ENCODE assay signal across 18 cellular contexts in the genomic region with DNA sequence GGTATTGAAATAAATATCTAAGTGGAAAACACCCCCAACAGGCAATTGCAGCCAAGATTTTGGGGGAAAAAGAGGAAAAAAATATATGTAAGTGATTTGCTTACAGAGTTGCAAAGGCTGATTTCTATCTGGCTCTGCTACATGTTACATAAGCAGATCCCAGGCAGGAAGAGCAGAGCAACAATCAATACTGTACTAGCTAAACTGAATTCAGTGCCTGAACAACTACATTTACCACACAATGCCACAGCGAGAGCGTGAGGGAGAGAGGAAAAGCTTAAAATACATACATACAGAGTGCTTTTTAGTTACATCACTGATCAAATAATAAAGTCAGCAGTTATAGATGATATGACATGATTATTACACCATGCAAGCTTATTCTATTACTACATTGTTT.
"Had no signal": no experiment of that assay in that cellular context is flagged by ENCODE, and none has a peak within 500 bp of the region (broad histone marks: within the 10 kb centered on the region; RNA-seq: fewer than 3 reads in every experiment).

No MANE protein-coding gene starts in this region.

- FAIRE-seq: kidney had no signal

- H3K4me1 ChIP-seq: foreskin keratinocyte, left lung, parathyroid adenoma, spleen, upper lobe of right lung had no signal

- H3K36me3 ChIP-seq: cardiac muscle cell, left lung, spleen, upper lobe of right lung had no signal

- H3K4me3 ChIP-seq: cardiac muscle cell, left lung, spleen, upper lobe of right lung had no signal

- H3K9me3 ChIP-seq: left lung, spleen, upper lobe of right lung had no signal

- DNase-seq: activated B cell treated with CpG ODN at 0.5 μM for 24 hours; activated CD4-positive, alpha-beta memory T cell treated with anti-CD3 and anti-CD28 coated beads, Interleukin-2, amount 10 ng/mL, durations not matched to agents 7 days and 5 days; activated CD4-positive, alpha-beta T cell treated with anti-CD3 and anti-CD28 coated beads for 48 hours; activated CD8-positive, alpha-beta memory T cell treated with anti-CD3 and anti-CD28 coated beads, Interleukin-2, amount 10 ng/mL, durations not matched to agents 7 days and 5 days; activated naive CD4-positive, alpha-beta T cell treated with Interleukin-2 at 50 U/mL for 16 hours; activated naive CD8-positive, alpha-beta T cell treated with anti-CD3 and anti-CD28 coated beads, Interleukin-2, amount 10 ng/mL, durations not matched to agents 7 days and 5 days; foreskin keratinocyte; glutamatergic neuron; kidney; left lung; spleen; stimulated activated CD4-positive, alpha-beta T cell treated with anti-CD3 and anti-CD28 coated beads, Interleukin-4, amount 100 ng/mL, for 4 hours; upper lobe of right lung had no signal

- H3K27ac ChIP-seq: cardiac muscle cell, foreskin keratinocyte, left lung, parathyroid adenoma, spleen, upper lobe of right lung had no signal

- ATAC-seq: activated CD8-positive, alpha-beta memory T cell treated with anti-CD3 and anti-CD28 coated beads, Interleukin-2, amount 10 ng/mL, durations not matched to agents 7 days and 5 days; activated T-helper 17 cell treated with anti-CD3 and anti-CD28 coated beads, Interleukin-2, amount 50 U/mL, for 72 hours; foreskin keratinocyte; left lung; natural killer cell treated with Interleukin-12 subunit alpha and Interleukin-12 subunit beta and Interleukin-15 and Interleukin-18, amount 100 ng/mL, for 72 hours; stimulated activated memory B cell treated with anti-CD40 and anti-IgM and Interleukin-4, amounts not matched to agents 10 μg/mL and 1 μg/mL and 100 μg/mL, for 72 hours; upper lobe of right lung had no signal

- H3K27me3 ChIP-seq: cardiac muscle cell, foreskin keratinocyte, left lung, spleen, upper lobe of right lung had no signal
